8 cellular contexts compared by ENCODE assay signal in genomic region chr1:88800382-88801051, GRCh38.
DNase-seq lines count a peak whose midpoint lies in the region; ATAC-seq, FAIRE-seq and TF ChIP-seq lines count a peak whose summit lies in the region.

No MANE protein-coding gene starts in this region.

- H3K4me1 ChIP-seq in CD4-positive, CD25-positive, alpha-beta regulatory T cell (ENCODE audit: control insufficient read depth, insufficient read depth, low read length, poor library complexity, severe bottlenecking): no peaks in the 10 kb centered on the region
- peaks cover 17% of the 10 kb centered on the region for H3K4me1 ChIP-seq in foreskin keratinocyte

- H3K36me3 ChIP-seq in CD4-positive, CD25-positive, alpha-beta regulatory T cell (ENCODE audit: control insufficient read depth, insufficient read depth, low read length): peaks cover 28% of the 10 kb centered on the region

- H3K9me3 Mint-ChIP-seq in CD4-positive, CD25-positive, alpha-beta regulatory T cell: peaks cover 0 to 3% (median 0%) of the 10 kb centered on the region in 7 donors
- peaks cover 3% of the 10 kb centered on the region for H3K9me3 Mint-ChIP-seq in activated CD8-positive, alpha-beta T cell treated with anti-CD3 and anti-CD28 coated beads for 36 hours

- no peaks in the 10 kb centered on the region for H3K9me3 ChIP-seq in CD4-positive, CD25-positive, alpha-beta regulatory T cell (ENCODE audit: control insufficient read depth in 2 of 2, low read length in 2 of 2)

- no peaks in the 10 kb centered on the region for H3K27me3 ChIP-seq in CD4-positive, CD25-positive, alpha-beta regulatory T cell (ENCODE audit: control insufficient read depth, insufficient read depth, low read length)
- H3K27me3 ChIP-seq in foreskin keratinocyte: no peaks in the 10 kb centered on the region

- peaks cover 40% of the 10 kb centered on the region for H3K36me3 Mint-ChIP-seq in CD4-positive, CD25-positive, alpha-beta regulatory T cell
- H3K36me3 Mint-ChIP-seq in activated CD8-positive, alpha-beta T cell treated with anti-CD3 and anti-CD28 coated beads for 36 hours (ENCODE audit: low read depth): peaks cover 30% of the 10 kb centered on the region

- peak overlapping the region; percentile 58 for H3K4me3 ChIP-seq in CD4-positive, CD25-positive, alpha-beta regulatory T cell (ENCODE audit: low read depth, low read length)

- peaks cover 0 to 14% (median 11%) of the 10 kb centered on the region in 4 donors for H3K4me1 Mint-ChIP-seq in CD4-positive, CD25-positive, alpha-beta regulatory T cell
- H3K4me1 Mint-ChIP-seq in activated CD8-positive, alpha-beta T cell treated with anti-CD3 and anti-CD28 coated beads for 36 hours (ENCODE audit: low read depth): peaks cover 9% of the 10 kb centered on the region

- peak overlapping the region in 1 of 4 donors; percentile 78 for H3K4me3 Mint-ChIP-seq in CD4-positive, CD25-positive, alpha-beta regulatory T cell
- no peak overlapping the region for H3K4me3 Mint-ChIP-seq in activated CD8-positive, alpha-beta T cell treated with anti-CD3 and anti-CD28 coated beads for 36 hours

- POLR2A ChIA-PET in activated CD8-positive, alpha-beta T cell treated with anti-CD3 and anti-CD28 coated beads for 36 hours (lab: Charles Lee): no interaction called here

- H3K27ac ChIP-seq in CD4-positive, CD25-positive, alpha-beta regulatory T cell (ENCODE audit: insufficient read depth, low read length, poor library complexity, severe bottlenecking): no peak overlapping the region
- no peak overlapping the region for H3K27ac ChIP-seq in foreskin keratinocyte

- DNase-seq in CD4-positive, CD25-positive, alpha-beta regulatory T cell: peak; percentile 30 to 69 (median 38)
- DNase-seq in HTR-8/SVneo (ENCODE audit: insufficient read length, low spot score) (peak; percentile 8), foreskin keratinocyte (no peak), NOMO-1 treated with DMSO at 0.1 percent for 48 hours (lab: John Stamatoyannopoulos, UW; ENCODE audit: unreplicated experiment) (no peak), occipital lobe (lab: John Stamatoyannopoulos, UW) (no peak)
- peak; percentile 56 for DNase-seq in activated CD8-positive, alpha-beta T cell treated with anti-CD3 and anti-CD28 coated beads for 36 hours
- DNase-seq in stimulated activated CD4-positive, alpha-beta T cell treated with anti-CD3 and anti-CD28 coated beads, Interleukin-15, amount 100 ng/mL, for 48 hours (ENCODE audit: low read depth in 2 of 2): peak; percentile 5 to 14

- peak; percentile 76 for ATAC-seq in CD4-positive, CD25-positive, alpha-beta regulatory T cell (ENCODE audit: low read depth in 2 of 2)
- ATAC-seq in activated CD8-positive, alpha-beta T cell treated with anti-CD3 and anti-CD28 coated beads for 36 hours: peak; percentile 93
- ATAC-seq in foreskin keratinocyte (peak; percentile 51), GM21526 (IDR thresholded peaks at IDR 0.05; ENCODE audit: low FRiP score, unreplicated experiment) (no peak)

- H3K27ac Mint-ChIP-seq in CD4-positive, CD25-positive, alpha-beta regulatory T cell: peak overlapping the region in 1 of 3 donors; percentile 72
- peak overlapping the region; percentile 31 for H3K27ac Mint-ChIP-seq in activated CD8-positive, alpha-beta T cell treated with anti-CD3 and anti-CD28 coated beads for 36 hours

- H3K27me3 Mint-ChIP-seq in CD4-positive, CD25-positive, alpha-beta regulatory T cell: no peaks in the 10 kb centered on the region
- no peaks in the 10 kb centered on the region for H3K27me3 Mint-ChIP-seq in activated CD8-positive, alpha-beta T cell treated with anti-CD3 and anti-CD28 coated beads for 36 hours

- TF ChIP-seq CTCF in activated CD8-positive, alpha-beta T cell treated with anti-CD3 and anti-CD28 coated beads for 36 hours (IDR thresholded peaks at IDR 0.05): peak; percentile 88
- peak; percentile 56 for TF ChIP-seq CTCF in foreskin keratinocyte (conservative IDR thresholded peaks at IDR 0.05)

- CTCF ChIA-PET in activated CD8-positive, alpha-beta T cell treated with anti-CD3 and anti-CD28 coated beads for 36 hours (lab: Charles Lee): interaction anchor here (0.9 to 2.8 kb wide), 9 partner anchors 10 to 116 kb away, joined by 3 to 17 read pairs (median 4); partner anchors contain the start of gene PKN2

- intact Hi-C loops in activated CD8-positive, alpha-beta T cell treated with anti-CD3 and anti-CD28 coated beads for 36 hours (cut with micrococcal nuclease): loop anchor here (5.0 kb wide), 1 partner anchor 77 kb away; no protein-coding TSS in a partner anchor

- no peak for FAIRE-seq in HTR-8/SVneo (lab: Jason Lieb, UNC)

Comparison
In these comparisons a context has a peak if more than half of its experiments do, and no peak if none do; other contexts are left out.
1. DNase-seq: peak in CD4-positive, CD25-positive, alpha-beta regulatory T cell (3 of 3), HTR-8/SVneo (single experiment), activated CD8-positive, alpha-beta T cell treated with anti-CD3 and anti-CD28 coated beads for 36 hours (single experiment) and stimulated activated CD4-positive, alpha-beta T cell treated with anti-CD3 and anti-CD28 coated beads, Interleukin-15, amount 100 ng/mL, for 48 hours (2 of 2); none in foreskin keratinocyte (0 of 2), NOMO-1 treated with DMSO at 0.1 percent for 48 hours (single experiment) and occipital lobe (single experiment).